Comparison of ENCODE assay signal across 8 cellular contexts in the genomic region with DNA sequence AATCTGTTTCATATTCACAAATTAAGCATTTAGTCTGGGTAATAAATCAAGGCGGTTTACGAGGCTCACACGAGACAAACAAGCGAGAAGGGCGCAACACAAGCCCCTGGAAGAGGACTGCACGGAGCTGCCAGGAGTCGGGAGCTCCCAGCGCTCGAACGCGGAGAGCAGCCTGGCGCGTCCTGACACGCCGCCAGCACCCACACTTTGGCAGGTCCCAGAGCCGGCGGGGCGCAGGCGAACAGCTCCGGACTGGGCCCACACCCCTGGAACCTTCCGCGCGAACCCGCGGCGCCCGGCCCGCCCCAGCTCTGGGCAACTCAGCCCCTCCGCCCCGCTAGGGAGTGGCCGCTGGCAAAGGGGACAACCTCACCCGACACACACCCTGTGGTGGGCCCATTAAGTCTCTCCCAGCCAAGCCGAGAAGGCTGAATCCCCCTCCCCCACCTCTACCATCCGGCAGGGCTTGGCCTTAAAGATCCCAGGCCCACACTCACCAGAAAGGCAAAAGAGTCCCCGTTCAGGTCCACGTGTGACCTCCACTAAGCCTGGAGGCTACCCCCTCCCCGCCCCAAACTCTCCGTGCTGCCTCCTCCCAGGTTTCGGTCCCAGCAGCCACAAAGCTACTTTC. TPM values are rescaled to one million over a fixed set of nuclear protein-coding genes. Genes with fewer than 3 reads are reported as not detected.
DNase-seq lines count a peak whose midpoint lies in the region; ATAC-seq and TF ChIP-seq lines count a peak whose summit lies in the region.

No MANE protein-coding gene starts in this region.

- TF ChIP-seq CTCF in CD8-positive, alpha-beta T cell (IDR thresholded peaks at IDR 0.05), result no peak
- TF ChIP-seq CTCF in fibroblast of mammary gland (conservative IDR thresholded peaks at IDR 0.05; ENCODE audit: control insufficient read depth, insufficient read depth, low read depth, low read length) (no peak), Peyer's patch (IDR thresholded peaks at IDR 0.05) (no peak)

- no peaks in the 10 kb centered on the region for H3K9me3 ChIP-seq in CD8-positive, alpha-beta T cell (ENCODE audit: low read length)
- no peaks in the 10 kb centered on the region for H3K9me3 ChIP-seq in trophoblast cell (ENCODE audit: insufficient read depth, low read depth, low read length)
- no peaks in the 10 kb centered on the region for H3K9me3 ChIP-seq in Peyer's patch

- H3K4me3 Mint-ChIP-seq in CD8-positive, alpha-beta T cell, result peak overlapping the region; percentile 8

- H3K27ac Mint-ChIP-seq in CD8-positive, alpha-beta T cell, result no peak overlapping the region

- H3K36me3 Mint-ChIP-seq in CD8-positive, alpha-beta T cell, result no peaks in the 10 kb centered on the region

- H4K91ac ChIP-seq in trophoblast cell (ENCODE audit: low read depth, low read length), result no peak overlapping the region

- intact Hi-C loops in CD8-positive, alpha-beta T cell (cut with DNase I, micrococcal nuclease), result no loop called here

- no peak overlapping the region for H3K14ac ChIP-seq in trophoblast cell (ENCODE audit: low read length)

- DNase-seq in CD8-positive, alpha-beta T cell, result no peak
- DNase-seq in NCI-H1694 treated with DMSO at 0.1 percent for 48 hours (lab: John Stamatoyannopoulos, UW) (peak; percentile 32), fibroblast of mammary gland (ENCODE audit: low read depth) (no peak), trophoblast cell (no peak), AG08395 (ENCODE audit: low spot score) (no peak), Peyer's patch (no peak), cortex of kidney (lab: John Stamatoyannopoulos, UW) (no peak), NCI-H1930 (lab: John Stamatoyannopoulos, UW) (no peak)

- no peaks in the 10 kb centered on the region for H3K27me3 ChIP-seq in CD8-positive, alpha-beta T cell (ENCODE audit: insufficient read depth, low read length)
- H3K27me3 ChIP-seq in trophoblast cell (ENCODE audit: insufficient read depth, low read length) (peaks cover 30% of the 10 kb centered on the region), Peyer's patch (no peaks in the 10 kb centered on the region)

- no peaks in the 10 kb centered on the region for H3K79me1 ChIP-seq in trophoblast cell (ENCODE audit: low read length)

- H2BK120ac ChIP-seq in trophoblast cell (ENCODE audit: insufficient read depth, low read length, poor library complexity), result no peak overlapping the region

- H2AFZ ChIP-seq in trophoblast cell (ENCODE audit: insufficient read depth, low read length, poor library complexity), result no peak overlapping the region

- H3K79me2 ChIP-seq in trophoblast cell (ENCODE audit: control insufficient read depth, insufficient read depth, low read length, poor library complexity), result no peaks in the 10 kb centered on the region

- no peak overlapping the region for H3K18ac ChIP-seq in trophoblast cell (ENCODE audit: low read length)

- no peaks in the 10 kb centered on the region for H3K27me3 Mint-ChIP-seq in CD8-positive, alpha-beta T cell (ENCODE audit: low read depth)

- no CpG with 5 or more reads among the region's 39 CpGs for WGBS in trophoblast cell (ENCODE audit: extremely low coverage, insufficient coverage, insufficient read length)

- ATAC-seq in CD8-positive, alpha-beta T cell, result no peak

- no peak overlapping the region for H2BK5ac ChIP-seq in trophoblast cell (ENCODE audit: low read depth, low read length, poor library complexity)

- H2AK5ac ChIP-seq in trophoblast cell (ENCODE audit: low read length), result no peak overlapping the region

- no peaks in the 10 kb centered on the region for H3K9me3 Mint-ChIP-seq in CD8-positive, alpha-beta T cell

- no peak overlapping the region for H2BK12ac ChIP-seq in trophoblast cell (ENCODE audit: low read length)

- H3K4me3 ChIP-seq in CD8-positive, alpha-beta T cell (ENCODE audit: low read depth, low read length), result no peak overlapping the region
- H3K4me3 ChIP-seq in fibroblast of mammary gland (ENCODE audit: control insufficient read depth, low read depth, low read length) (peak overlapping the region; percentile 40), trophoblast cell (ENCODE audit: low read depth, low read length) (no peak overlapping the region), Peyer's patch (peak overlapping the region in 2 of 4 donors; percentile 54 to 56)

- H3K36me3 ChIP-seq in CD8-positive, alpha-beta T cell (ENCODE audit: insufficient read depth, low read length), result no peaks in the 10 kb centered on the region
- H3K36me3 ChIP-seq in trophoblast cell (ENCODE audit: control insufficient read depth in 1 of 2, insufficient read depth in 2 of 2, low read length in 2 of 2) (no peaks in the 10 kb centered on the region), Peyer's patch (no peaks in the 10 kb centered on the region)

- CTCF ChIA-PET in CD8-positive, alpha-beta T cell (lab: Charles Lee), result no interaction called here

- H3K4me1 Mint-ChIP-seq in CD8-positive, alpha-beta T cell (ENCODE audit: low read depth), result peaks cover 12% of the 10 kb centered on the region

- no peak overlapping the region for H4K12ac ChIP-seq in trophoblast cell (ENCODE audit: low read depth, low read length)

- H4K8ac ChIP-seq in trophoblast cell (ENCODE audit: low read depth, low read length), result no peak overlapping the region

- no peak overlapping the region for H3K23ac ChIP-seq in trophoblast cell (ENCODE audit: low read length)

- peak overlapping the region; percentile 38 for H3K4me2 ChIP-seq in trophoblast cell (ENCODE audit: low read length)

- POLR2A ChIA-PET in CD8-positive, alpha-beta T cell (lab: Charles Lee), result no interaction called here

- H3K27ac ChIP-seq in CD8-positive, alpha-beta T cell (ENCODE audit: low read depth, low read length), result no peak overlapping the region
- no peak overlapping the region for H3K27ac ChIP-seq in trophoblast cell (ENCODE audit: low read depth, low read length)
- H3K27ac ChIP-seq in Peyer's patch, result no peak overlapping the region

- H3K9ac ChIP-seq in trophoblast cell (ENCODE audit: low read length), result no peak overlapping the region

- H3K4me1 ChIP-seq in CD8-positive, alpha-beta T cell (ENCODE audit: insufficient read depth, low read length), result peaks cover 6% of the 10 kb centered on the region
- H3K4me1 ChIP-seq in trophoblast cell (ENCODE audit: control insufficient read depth in 1 of 2, insufficient read depth in 2 of 2, low read length in 2 of 2) (peaks cover 15 to 27% of the 10 kb centered on the region in 2 experiments), Peyer's patch (peaks cover 0 to 11% (median 0%) of the 10 kb centered on the region in 4 donors)

- TF ChIP-seq POLR2A in Peyer's patch (IDR thresholded peaks at IDR 0.05), result no peak

- H3K4ac ChIP-seq in trophoblast cell (ENCODE audit: low read depth, low read length), result no peak overlapping the region

RNA-seq across cellular contexts. Expression of a gene that starts 47.4 kb away (rescaled TPM):
- total RNA-seq in CD8-positive, alpha-beta T cell, result 10 to 100 TPM; 35.5 to 38.5 TPM
- polyA plus RNA-seq in trophoblast cell (2013), result 5.9 and 6.1 TPM in 2 replicates
- 10 to 100 TPM; 19.8 to 32.2 (median 26.0) TPM for total RNA-seq in Peyer's patch
